23 cellular contexts compared by ENCODE assay signal in the genomic region with DNA sequence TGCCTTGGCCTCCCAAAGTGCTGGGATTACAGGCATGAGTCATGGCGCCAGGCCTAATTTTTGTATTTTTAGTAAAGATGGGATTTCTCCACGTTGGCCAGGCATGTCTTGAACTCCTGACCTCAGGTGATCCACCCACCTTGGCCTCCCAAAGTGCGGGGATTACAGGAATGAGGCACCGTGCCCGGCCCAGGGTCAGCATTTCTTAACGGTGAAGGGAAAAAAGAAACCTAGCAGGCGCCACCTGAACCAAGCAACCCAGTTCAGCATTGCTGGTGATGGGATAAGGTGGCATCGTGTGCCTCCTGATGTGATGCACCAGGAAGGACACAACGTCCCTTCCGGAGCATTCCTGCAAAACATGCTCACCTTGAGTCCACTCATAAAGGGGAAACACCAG. TPM values are rescaled to one million over a fixed set of nuclear protein-coding genes. Genes with fewer than 3 reads are reported as not detected.
DNase-seq lines count a peak whose midpoint lies in the region; ATAC-seq, FAIRE-seq and TF ChIP-seq lines count a peak whose summit lies in the region.
"Had no signal": no experiment of that assay in that cellular context is flagged by ENCODE, and none has a peak within 500 bp of the region (broad histone marks: within the 10 kb centered on the region; RNA-seq: fewer than 3 reads in every experiment).

No MANE protein-coding gene starts in this region.

- H3K36me3 ChIP-seq in astrocyte (ENCODE audit: insufficient read depth, low read length): no peaks in the 10 kb centered on the region

- TF ChIP-seq CTCF in astrocyte (IDR thresholded peaks at IDR 0.05; ENCODE audit: insufficient read depth, low read depth, low read length) (no peak), nephron (IDR thresholded peaks at IDR 0.05; ENCODE audit: unreplicated experiment in 3 of 3) (no peak)

- peaks cover 7% of the 10 kb centered on the region for H3K27me3 Mint-ChIP-seq in activated T-cell treated with anti-CD3 and anti-CD28 coated beads, Interleukin-2, amount 50 U/mL, for 4 hours (ENCODE audit: low read depth)
- H3K27me3 Mint-ChIP-seq in activated T-cell treated with anti-CD3 and anti-CD28 coated beads, Interleukin-2, amount 50 U/mL, for 72 hours (ENCODE audit: low read depth): no peaks in the 10 kb centered on the region
- H3K27me3 Mint-ChIP-seq in astrocyte (ENCODE audit: low read depth, unreplicated experiment): peaks cover 14% of the 10 kb centered on the region
- H3K27me3 Mint-ChIP-seq in nephron (ENCODE audit: low read depth): no peaks in the 10 kb centered on the region

- H2AFZ ChIP-seq in astrocyte (ENCODE audit: low read depth, low read length): no peak overlapping the region
- H2AFZ ChIP-seq: GM23338 had no signal

- H3K79me2 ChIP-seq in astrocyte (ENCODE audit: insufficient read depth, low read length): peaks cover 19% of the 10 kb centered on the region

- no peak overlapping the region for H3K9ac ChIP-seq in astrocyte (ENCODE audit: low read length)

- no peaks in the 10 kb centered on the region for H3K36me3 Mint-ChIP-seq in activated T-cell treated with anti-CD3 and anti-CD28 coated beads, Interleukin-2, amount 50 U/mL, for 4 hours (ENCODE audit: insufficient read depth)
- no peaks in the 10 kb centered on the region for H3K36me3 Mint-ChIP-seq in activated T-cell treated with anti-CD3 and anti-CD28 coated beads, Interleukin-2, amount 50 U/mL, for 72 hours (ENCODE audit: insufficient read depth in 2 of 2)
- no peaks in the 10 kb centered on the region for H3K36me3 Mint-ChIP-seq in astrocyte (ENCODE audit: low read depth, unreplicated experiment)
- no peaks in the 10 kb centered on the region for H3K36me3 Mint-ChIP-seq in nephron (ENCODE audit: low read depth)

- H3K9me3 ChIP-seq in astrocyte (ENCODE audit: insufficient read depth, low read depth, low read length): no peaks in the 10 kb centered on the region
- H3K9me3 ChIP-seq: A549 had no signal

- H3K4me2 ChIP-seq in astrocyte (ENCODE audit: low read length): no peak overlapping the region
- H3K4me2 ChIP-seq: A549, GM23338 had no signal

- H3K27ac Mint-ChIP-seq in activated T-cell treated with anti-CD3 and anti-CD28 coated beads, Interleukin-2, amount 50 U/mL, for 72 hours: no peak overlapping the region
- H3K27ac Mint-ChIP-seq in astrocyte (ENCODE audit: unreplicated experiment) (peak overlapping the region; percentile 66), nephron (no peak overlapping the region)
- H3K27ac Mint-ChIP-seq: GM23338 had no signal

- H3K9me3 Mint-ChIP-seq in activated T-cell treated with anti-CD3 and anti-CD28 coated beads, Interleukin-2, amount 50 U/mL, for 4 hours: no peaks in the 10 kb centered on the region
- H3K9me3 Mint-ChIP-seq in activated T-cell treated with anti-CD3 and anti-CD28 coated beads, Interleukin-2, amount 50 U/mL, for 72 hours: no peaks in the 10 kb centered on the region
- H3K9me3 Mint-ChIP-seq in astrocyte (ENCODE audit: unreplicated experiment): peaks cover 14% of the 10 kb centered on the region
- no peaks in the 10 kb centered on the region for H3K9me3 Mint-ChIP-seq in nephron
- H3K9me3 Mint-ChIP-seq: CD4-positive, alpha-beta memory T cell had no signal

- H3K4me3 Mint-ChIP-seq in activated T-cell treated with anti-CD3 and anti-CD28 coated beads, Interleukin-2, amount 50 U/mL, for 4 hours: peak overlapping the region; percentile 50
- H3K4me3 Mint-ChIP-seq in activated T-cell treated with anti-CD3 and anti-CD28 coated beads, Interleukin-2, amount 50 U/mL, for 72 hours: no peak overlapping the region
- H3K4me3 Mint-ChIP-seq in astrocyte (ENCODE audit: unreplicated experiment) (no peak overlapping the region), nephron (peak overlapping the region; percentile 23 to 75 (median 63))
- H3K4me3 Mint-ChIP-seq: GM23338 had no signal

- FAIRE-seq in astrocyte (lab: Jason Lieb, UNC): no peak
- FAIRE-seq: A549, GM12892, GM18507, H54 had no signal

- H3K4me3 ChIP-seq in astrocyte (ENCODE audit: insufficient read depth, low read depth, low read length): no peak overlapping the region
- H3K4me3 ChIP-seq: A549, GM23338 had no signal

- peaks cover 5% of the 10 kb centered on the region for H4K20me1 ChIP-seq in astrocyte (ENCODE audit: insufficient read depth, low read length)

- no peak overlapping the region for H3K27ac ChIP-seq in astrocyte (ENCODE audit: low read depth, low read length)
- H3K27ac ChIP-seq: 22Rv1, A549, C4-2B, HL-60 had no signal

- peaks cover 18% of the 10 kb centered on the region for H3K4me1 Mint-ChIP-seq in activated T-cell treated with anti-CD3 and anti-CD28 coated beads, Interleukin-2, amount 50 U/mL, for 4 hours (ENCODE audit: low read depth)
- H3K4me1 Mint-ChIP-seq in activated T-cell treated with anti-CD3 and anti-CD28 coated beads, Interleukin-2, amount 50 U/mL, for 72 hours (ENCODE audit: low read depth): peaks cover 26% of the 10 kb centered on the region
- H3K4me1 Mint-ChIP-seq in astrocyte (ENCODE audit: low read depth, unreplicated experiment) (peaks cover 3% of the 10 kb centered on the region), nephron (peaks cover 5% of the 10 kb centered on the region)

- DNase-seq in activated T-cell treated with anti-CD3 and anti-CD28 coated beads, Interleukin-2, amount 50 U/mL, for 4 hours: no peak
- DNase-seq in activated T-cell treated with anti-CD3 and anti-CD28 coated beads, Interleukin-2, amount 50 U/mL, for 72 hours: no peak
- no peak for DNase-seq in astrocyte (ENCODE audit: low read depth)
- no peak for DNase-seq in activated CD4-positive, CD25-positive, alpha-beta regulatory T cell (lab: John Stamatoyannopoulos, UW)
- DNase-seq: AML-193; CD4-positive, alpha-beta memory T cell; DMS153; DMS79; GDM1; HCEC 1CT had no signal

- no peak for ATAC-seq in activated T-cell treated with anti-CD3 and anti-CD28 coated beads, Interleukin-2, amount 50 U/mL, for 4 hours
- no peak for ATAC-seq in activated T-cell treated with anti-CD3 and anti-CD28 coated beads, Interleukin-2, amount 50 U/mL, for 72 hours (replicated peaks in 1 of 2)
- ATAC-seq in GM18861 (IDR thresholded peaks at IDR 0.05; ENCODE audit: unreplicated experiment) (no peak), HG02870 (IDR thresholded peaks at IDR 0.05; ENCODE audit: unreplicated experiment) (no peak)
- ATAC-seq: A549, GM23338 had no signal

- peaks cover 18% of the 10 kb centered on the region for H3K4me1 ChIP-seq in astrocyte (ENCODE audit: insufficient read depth, low read length)

- no peaks in the 10 kb centered on the region for H3K27me3 ChIP-seq in astrocyte (ENCODE audit: insufficient read depth, low read length)

RNA-seq across cellular contexts. Expression of a gene that starts 2.2 kb away (rescaled TPM):
- 10 to 100 TPM; 54.2 to 60.7 (median 54.7) TPM for total RNA-seq in activated T-cell treated with anti-CD3 and anti-CD28 coated beads, Interleukin-2, amount 50 U/mL, for 4 hours
- total RNA-seq in activated T-cell treated with anti-CD3 and anti-CD28 coated beads, Interleukin-2, amount 50 U/mL, for 72 hours: 10 to 100 TPM; 53.7 to 55.1 TPM
- 66.7 and 67.2 TPM in 2 replicates for total RNA-seq in astrocyte

RNA-seq across cellular contexts. Expression of a gene that starts 11.7 kb away (rescaled TPM):
- total RNA-seq in activated T-cell treated with anti-CD3 and anti-CD28 coated beads, Interleukin-2, amount 50 U/mL, for 4 hours: under 1 TPM in 1 of 3 donors, not detected in 2; 0.28 TPM
- total RNA-seq in activated T-cell treated with anti-CD3 and anti-CD28 coated beads, Interleukin-2, amount 50 U/mL, for 72 hours: not detected
- total RNA-seq in astrocyte: not detected in 2 replicates
- total RNA-seq: CD4-positive, alpha-beta memory T cell; Daoy; GM23338; HT1080 had no signal

RNA-seq across cellular contexts. Expression of a gene that starts 16.1 kb away (rescaled TPM):
- 100 to 1,000 TPM; 103 to 131 (median 121) TPM for total RNA-seq in activated T-cell treated with anti-CD3 and anti-CD28 coated beads, Interleukin-2, amount 50 U/mL, for 4 hours
- total RNA-seq in activated T-cell treated with anti-CD3 and anti-CD28 coated beads, Interleukin-2, amount 50 U/mL, for 72 hours: 10 to 100 TPM; 28.6 to 34.7 TPM
- 21.1 and 22.0 TPM in 2 replicates for total RNA-seq in astrocyte

RNA-seq across cellular contexts. Expression of a gene that starts 32.7 kb away (rescaled TPM):
- 1 to 10 TPM in 2 of 3 donors, under 1 TPM in 1; 0.73 to 2.5 (median 2.2) TPM for total RNA-seq in activated T-cell treated with anti-CD3 and anti-CD28 coated beads, Interleukin-2, amount 50 U/mL, for 4 hours
- 1 to 10 TPM; 2.7 to 3.4 TPM for total RNA-seq in activated T-cell treated with anti-CD3 and anti-CD28 coated beads, Interleukin-2, amount 50 U/mL, for 72 hours
- 1.4 and 1.5 TPM in 2 replicates for total RNA-seq in astrocyte
- total RNA-seq: Daoy, GM23338 had no signal

RNA-seq across cellular contexts. Expression of a gene that starts 46.2 kb away (rescaled TPM):
- total RNA-seq in activated T-cell treated with anti-CD3 and anti-CD28 coated beads, Interleukin-2, amount 50 U/mL, for 4 hours: under 1 TPM in 2 of 3 donors, not detected in 1; 0.22 to 0.29 TPM
- total RNA-seq in activated T-cell treated with anti-CD3 and anti-CD28 coated beads, Interleukin-2, amount 50 U/mL, for 72 hours: under 1 TPM in 1 of 2 donors, not detected in 1; 0.81 TPM
- not detected in 2 replicates for total RNA-seq in astrocyte
- total RNA-seq: Daoy, GM23338, HT1080 had no signal

Comparison
In these comparisons a context has a peak if more than half of its experiments do, and no peak if none do; other contexts are left out.
1. H3K4me3 Mint-ChIP-seq: peak in activated T-cell treated with anti-CD3 and anti-CD28 coated beads, Interleukin-2, amount 50 U/mL, for 4 hours (single experiment) and nephron (3 of 3); none in activated T-cell treated with anti-CD3 and anti-CD28 coated beads, Interleukin-2, amount 50 U/mL, for 72 hours (0 of 2) and astrocyte (single experiment).